8 cellular contexts compared by ENCODE assay signal in genomic region chr9:128420651-128421473, GRCh38. TPM values are rescaled to one million over a fixed set of nuclear protein-coding genes. Genes with fewer than 3 reads are reported as not detected.
DNase-seq lines count a peak whose midpoint lies in the region; ATAC-seq and TF ChIP-seq lines count a peak whose summit lies in the region.

Gene CERCAM (plus strand): TSS chr9:128420857. CDS start chr9:128420878, 21 bp downstream.

- TF ChIP-seq CTCF in HEK293 (tag by site-specific recombination; IDR thresholded peaks at IDR 0.05) = peak; percentile 34; the same call in 1 of the 2 replicates
- TF ChIP-seq CTCF in mucosa of descending colon (IDR thresholded peaks at IDR 0.05) = no peak

- H3K4me3 Mint-ChIP-seq in stimulated activated naive B cell treated with anti-CD40 and anti-IgM and Interleukin-4, amounts not matched to agents 10 μg/mL and 1 μg/mL and 100 μg/mL, for 72 hours = peak within 1 kb of the TSS; percentile 84 to 85

- H3K4me1 ChIP-seq in HEK293 (ENCODE audit: control insufficient read depth, insufficient read depth, low read length) = peaks cover 5% of the 10 kb centered on the region
- peaks cover 17% of the 10 kb centered on the region for H3K4me1 ChIP-seq in mucosa of descending colon (ENCODE audit: low read depth)

- peak within 1 kb of the TSS; percentile 73 for H3K27ac Mint-ChIP-seq in stimulated activated naive B cell treated with anti-CD40 and anti-IgM and Interleukin-4, amounts not matched to agents 10 μg/mL and 1 μg/mL and 100 μg/mL, for 72 hours

- ATAC-seq in mucosa of descending colon = peak; percentile 81
- ATAC-seq in stimulated activated naive B cell treated with anti-CD40 and anti-IgM and Interleukin-4, amounts not matched to agents 10 μg/mL and 1 μg/mL and 100 μg/mL, for 72 hours (replicated peaks) = peak; percentile 83 to 85

- DNase-seq in DMS 273 (lab: John Stamatoyannopoulos, UW; ENCODE audit: unreplicated experiment) (peak; percentile 81), DMS 273 treated with DMSO at 0.1 percent for 48 hours (lab: John Stamatoyannopoulos, UW) (no peak), MV-4-11 (lab: John Stamatoyannopoulos, UW) (peak; percentile 35), epidermal melanocyte (ENCODE audit: insufficient read length, low spot score) (peak; percentile 42), mucosa of descending colon (peak; percentile 61 to 66 (median 64))
- peak; percentile 78 for DNase-seq in activated CD8-positive, alpha-beta memory T cell treated with anti-CD3 and anti-CD28 coated beads, Interleukin-2, amount 50 U/mL, for 48 hours
- peak; percentile 39 for DNase-seq in stimulated activated naive B cell treated with anti-CD40 and anti-IgM and Interleukin-4, amounts not matched to agents 10 μg/mL and 1 μg/mL and 100 μg/mL, for 72 hours

- H3K4me3 ChIP-seq in HEK293 (ENCODE audit: low read depth, low read length) (peak within 1 kb of the TSS; percentile 75), mucosa of descending colon (peak within 1 kb of the TSS; percentile 30)

- intact Hi-C loops in mucosa of descending colon (cut with DNase I, micrococcal nuclease) = no loop called here

- H3K36me3 ChIP-seq in HEK293 (ENCODE audit: control insufficient read depth in 2 of 2, insufficient read depth in 1 of 2, low read length in 2 of 2) (peaks cover 0 to 20% of the 10 kb centered on the region in 2 experiments; a peak in 1 of 3 replicates), mucosa of descending colon (ENCODE audit: low read depth) (no peaks in the 10 kb centered on the region)

- no peaks in the 10 kb centered on the region for H3K36me3 Mint-ChIP-seq in stimulated activated naive B cell treated with anti-CD40 and anti-IgM and Interleukin-4, amounts not matched to agents 10 μg/mL and 1 μg/mL and 100 μg/mL, for 72 hours

- H3K9me3 ChIP-seq in HEK293 (ENCODE audit: control insufficient read depth, insufficient read depth, low read depth, low read length) = no peaks in the 10 kb centered on the region
- no peaks in the 10 kb centered on the region for H3K9me3 ChIP-seq in mucosa of descending colon

- POLR2A ChIA-PET in HEK293 (lab: Yijun Ruan, JAX) = interaction anchor here (0.6 to 2.8 kb wide), 18 partner anchors 9 to 262 kb away, joined by 3 to 33 read pairs (median 4); partner anchors contain the start of genes GOLGA2, ODF2, SWI5 and URM1

- CTCF ChIA-PET in HEK293 (lab: Yijun Ruan, JAX) = interaction anchor here (0.7 to 2.3 kb wide), 21 partner anchors 9 to 296 kb away, joined by 3 to 19 read pairs (median 4); partner anchors contain the start of gene URM1

- H3K9me3 Mint-ChIP-seq in stimulated activated naive B cell treated with anti-CD40 and anti-IgM and Interleukin-4, amounts not matched to agents 10 μg/mL and 1 μg/mL and 100 μg/mL, for 72 hours = no peaks in the 10 kb centered on the region

- peaks cover 7 to 22% of the 10 kb centered on the region in 2 donors for H3K4me1 Mint-ChIP-seq in stimulated activated naive B cell treated with anti-CD40 and anti-IgM and Interleukin-4, amounts not matched to agents 10 μg/mL and 1 μg/mL and 100 μg/mL, for 72 hours

- peaks cover 14 to 35% of the 10 kb centered on the region in 2 donors for H3K27me3 Mint-ChIP-seq in stimulated activated naive B cell treated with anti-CD40 and anti-IgM and Interleukin-4, amounts not matched to agents 10 μg/mL and 1 μg/mL and 100 μg/mL, for 72 hours

- H3K27ac ChIP-seq in HEK293 (ENCODE audit: extremely low read depth, low read depth, low read length) = peak within 1 kb of the TSS; percentile 91

TF ChIP-seq in HEK293, 187 proteins besides CTCF, POLR2A, EP300 and RAD21 (continues in another document):
- TF ChIP-seq ZBTB21 (tag by site-specific recombination; IDR thresholded peaks at IDR 0.05) = no peak
- TF ChIP-seq ZNF510 (tag by site-specific recombination; IDR thresholded peaks at IDR 0.05; ENCODE audit: insufficient replicate concordance) = no peak
- TF ChIP-seq, protein P1, sequence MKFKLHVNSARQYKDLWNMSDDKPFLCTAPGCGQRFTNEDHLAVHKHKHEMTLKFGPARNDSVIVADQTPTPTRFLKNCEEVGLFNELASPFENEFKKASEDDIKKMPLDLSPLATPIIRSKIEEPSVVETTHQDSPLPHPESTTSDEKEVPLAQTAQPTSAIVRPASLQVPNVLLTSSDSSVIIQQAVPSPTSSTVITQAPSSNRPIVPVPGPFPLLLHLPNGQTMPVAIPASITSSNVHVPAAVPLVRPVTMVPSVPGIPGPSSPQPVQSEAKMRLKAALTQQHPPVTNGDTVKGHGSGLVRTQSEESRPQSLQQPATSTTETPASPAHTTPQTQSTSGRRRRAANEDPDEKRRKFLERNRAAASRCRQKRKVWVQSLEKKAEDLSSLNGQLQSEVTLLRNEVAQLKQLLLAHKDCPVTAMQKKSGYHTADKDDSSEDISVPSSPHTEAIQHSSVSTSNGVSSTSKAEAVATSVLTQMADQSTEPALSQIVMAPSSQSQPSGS (tag by site-specific recombination; IDR thresholded peaks at IDR 0.05; ENCODE audit: low read depth) = no peak
- TF ChIP-seq ZNF335 (tag by site-specific recombination; conservative IDR thresholded peaks at IDR 0.05) = peak; percentile 96
- TF ChIP-seq ZNF792 (tag by site-specific recombination; IDR thresholded peaks at IDR 0.05) = no peak
- TF ChIP-seq, protein P2, sequence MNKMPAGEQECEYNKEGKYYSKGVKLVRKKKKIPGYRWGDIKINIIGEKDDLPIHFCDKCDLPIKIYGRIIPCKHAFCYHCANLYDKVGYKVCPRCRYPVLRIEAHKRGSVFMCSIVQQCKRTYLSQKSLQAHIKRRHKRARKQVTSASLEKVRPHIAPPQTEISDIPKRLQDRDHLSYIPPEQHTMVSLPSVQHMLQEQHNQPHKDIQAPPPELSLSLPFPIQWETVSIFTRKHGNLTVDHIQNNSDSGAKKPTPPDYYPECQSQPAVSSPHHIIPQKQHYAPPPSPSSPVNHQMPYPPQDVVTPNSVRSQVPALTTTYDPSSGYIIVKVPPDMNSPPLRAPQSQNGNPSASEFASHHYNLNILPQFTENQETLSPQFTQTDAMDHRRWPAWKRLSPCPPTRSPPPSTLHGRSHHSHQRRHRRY (tag by site-specific recombination; IDR thresholded peaks at IDR 0.05) = no peak
- no peak for TF ChIP-seq SCRT1 (tag by site-specific recombination; IDR thresholded peaks at IDR 0.05; ENCODE audit: borderline replicate concordance)
- no peak for TF ChIP-seq ZNF501 (tag by site-specific recombination; IDR thresholded peaks at IDR 0.05)
- TF ChIP-seq ZNF112 (tag by site-specific recombination; IDR thresholded peaks at IDR 0.05) = no peak
- TF ChIP-seq PATZ1 (tag by site-specific recombination; IDR thresholded peaks at IDR 0.05) = peak; percentile 57
- TF ChIP-seq ZNF521 (tag by site-specific recombination; IDR thresholded peaks at IDR 0.05) = no peak
- no peak for TF ChIP-seq ZNF341 (tag by site-specific recombination; IDR thresholded peaks at IDR 0.05; ENCODE audit: low read depth)
- TF ChIP-seq, protein P3, sequence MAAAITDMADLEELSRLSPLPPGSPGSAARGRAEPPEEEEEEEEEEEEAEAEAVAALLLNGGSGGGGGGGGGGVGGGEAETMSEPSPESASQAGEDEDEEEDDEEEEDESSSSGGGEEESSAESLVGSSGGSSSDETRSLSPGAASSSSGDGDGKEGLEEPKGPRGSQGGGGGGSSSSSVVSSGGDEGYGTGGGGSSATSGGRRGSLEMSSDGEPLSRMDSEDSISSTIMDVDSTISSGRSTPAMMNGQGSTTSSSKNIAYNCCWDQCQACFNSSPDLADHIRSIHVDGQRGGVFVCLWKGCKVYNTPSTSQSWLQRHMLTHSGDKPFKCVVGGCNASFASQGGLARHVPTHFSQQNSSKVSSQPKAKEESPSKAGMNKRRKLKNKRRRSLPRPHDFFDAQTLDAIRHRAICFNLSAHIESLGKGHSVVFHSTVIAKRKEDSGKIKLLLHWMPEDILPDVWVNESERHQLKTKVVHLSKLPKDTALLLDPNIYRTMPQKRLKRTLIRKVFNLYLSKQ (tag by site-specific recombination; IDR thresholded peaks at IDR 0.05; ENCODE audit: borderline replicate concordance) = no peak
- TF ChIP-seq ZNF138 (tag by site-specific recombination; IDR thresholded peaks at IDR 0.05; ENCODE audit: borderline replicate concordance) = no peak
- TF ChIP-seq SCRT2 (tag by site-specific recombination; IDR thresholded peaks at IDR 0.05) = no peak
- TF ChIP-seq, protein P4, sequence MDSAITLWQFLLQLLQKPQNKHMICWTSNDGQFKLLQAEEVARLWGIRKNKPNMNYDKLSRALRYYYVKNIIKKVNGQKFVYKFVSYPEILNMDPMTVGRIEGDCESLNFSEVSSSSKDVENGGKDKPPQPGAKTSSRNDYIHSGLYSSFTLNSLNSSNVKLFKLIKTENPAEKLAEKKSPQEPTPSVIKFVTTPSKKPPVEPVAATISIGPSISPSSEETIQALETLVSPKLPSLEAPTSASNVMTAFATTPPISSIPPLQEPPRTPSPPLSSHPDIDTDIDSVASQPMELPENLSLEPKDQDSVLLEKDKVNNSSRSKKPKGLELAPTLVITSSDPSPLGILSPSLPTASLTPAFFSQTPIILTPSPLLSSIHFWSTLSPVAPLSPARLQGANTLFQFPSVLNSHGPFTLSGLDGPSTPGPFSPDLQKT (IDR thresholded peaks at IDR 0.05; ENCODE audit: borderline replicate concordance, low read depth, low read length) = no peak
- TF ChIP-seq ZNF426 (tag by site-specific recombination; IDR thresholded peaks at IDR 0.05) = no peak
- no peak for TF ChIP-seq KLF16 (tag by site-specific recombination; IDR thresholded peaks at IDR 0.05)
- no peak for TF ChIP-seq BCL11B (tag by site-specific recombination; IDR thresholded peaks at IDR 0.05; ENCODE audit: low read depth)
- no peak for TF ChIP-seq ZFP69B (tag by site-specific recombination; IDR thresholded peaks at IDR 0.05)
- no peak for TF ChIP-seq ZNF266 (tag by site-specific recombination; IDR thresholded peaks at IDR 0.05; ENCODE audit: low read depth)
- no peak for TF ChIP-seq ZNF302 (tag by site-specific recombination; IDR thresholded peaks at IDR 0.05; ENCODE audit: low read depth)

RNA-seq across cellular contexts. Expression of gene CERCAM, which starts in this region (rescaled TPM):
- 10 to 100 TPM in 2 of 3 donors, 1 to 10 TPM in 1; 4.1 to 20.9 (median 11.5) TPM for total RNA-seq in mucosa of descending colon
